In the genomic region with DNA sequence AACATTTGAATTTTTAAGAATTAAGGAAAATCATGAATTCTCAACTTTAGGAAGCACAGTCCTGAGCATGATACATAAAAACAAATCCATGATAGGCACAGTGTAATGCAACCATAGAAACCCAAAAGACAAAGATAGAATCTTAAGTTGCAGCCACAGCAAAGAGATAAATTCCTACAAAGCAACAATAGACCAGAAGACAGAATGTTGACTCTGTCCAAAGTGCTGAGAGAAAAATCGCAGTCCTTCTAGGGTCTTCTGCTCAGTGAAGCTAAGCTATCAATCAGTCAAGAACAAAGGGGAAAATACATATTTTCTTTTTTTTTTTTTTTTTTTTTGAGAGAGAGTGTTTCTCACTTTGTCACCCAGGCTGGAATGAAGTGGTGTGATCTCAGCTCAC, we compare ENCODE assay signal across 23 cellular contexts. TPM values are rescaled to one million over a fixed set of nuclear protein-coding genes. Genes with fewer than 3 reads are reported as not detected.
"Had no signal": no experiment of that assay in that cellular context is flagged by ENCODE, and none has a peak within 500 bp of the region (broad histone marks: within the 10 kb centered on the region; RNA-seq: fewer than 3 reads in every experiment).

No MANE protein-coding gene starts in this region.

- H3K27me3 ChIP-seq: MG63, Peyer's patch, SJCRH30 had no signal

- ATAC-seq: Right ventricle myocardium inferior, T-cell had no signal

- H3K4me1 ChIP-seq: Peyer's patch, SJCRH30 had no signal

- H3K27ac ChIP-seq: Peyer's patch, SJCRH30 had no signal

- H3K4me3 ChIP-seq: MG63, Peyer's patch, SJCRH30 had no signal

- DNase-seq: Karpas-422, KG1, MG63, NCI-H1092, NCI-H1105 treated with DMSO at 0.1 percent for 48 hours, NCI-H1436, NCI-H187, NCI-H2029, NCI-H2081 treated with DMSO at 0.1 percent for 48 hours, NCI-H2171, NCI-H226, NCI-H446, NCI-H510A, NCI-H524 treated with DMSO at 0.1 percent for 48 hours, NCI-H69, NCI-H774, Peyer's patch, SHP77 treated with DMSO at 0.1 percent for 48 hours, SJCRH30, SW 1271, T-cell had no signal

- H3K9me3 ChIP-seq: MG63, Peyer's patch, SJCRH30 had no signal

- H3K36me3 ChIP-seq: MG63, Peyer's patch, SJCRH30 had no signal

RNA-seq across cellular contexts. Expression of a gene that starts 22.0 kb away (rescaled TPM):
- polyA plus RNA-seq: IgD-negative memory B cell had no signal
